8 cellular contexts compared by ENCODE assay signal in genomic region chr10:119478111-119479047, GRCh38.
DNase-seq lines count a peak whose midpoint lies in the region; ATAC-seq and TF ChIP-seq lines count a peak whose summit lies in the region.

No MANE protein-coding gene starts in this region.

- TF ChIP-seq CTCF in GM13977 (IDR thresholded peaks at IDR 0.05; ENCODE audit: extremely low read depth, insufficient read depth, missing control alignments) (no peak), endodermal cell (conservative IDR thresholded peaks at IDR 0.05) (no peak)

- H3K9me3 ChIP-seq in neuronal stem cell (replicated peaks in 1 of 2; ENCODE audit: control insufficient read depth in 2 of 2, insufficient read depth in 1 of 2, low read depth in 1 of 2, low read length in 2 of 2): no peaks in the 10 kb centered on the region
- no peaks in the 10 kb centered on the region for H3K9me3 ChIP-seq in endodermal cell (ENCODE audit: control insufficient read depth, low read length)

- no peak overlapping the region for H2BK15ac ChIP-seq in neuronal stem cell (ENCODE audit: low read length)

- H3K4me3 ChIP-seq in neuronal stem cell (ENCODE audit: low read length in 2 of 2) (no peak overlapping the region), endodermal cell (ENCODE audit: low read length) (no peak overlapping the region)

- no peak overlapping the region for H4K8ac ChIP-seq in neuronal stem cell (ENCODE audit: low read depth, low read length)

- H3K4me1 ChIP-seq in neuronal stem cell (ENCODE audit: control insufficient read depth in 2 of 2, insufficient read depth in 1 of 2, low read depth in 1 of 2, low read length in 2 of 2): peaks cover 4 to 18% of the 10 kb centered on the region in 2 donors
- no peaks in the 10 kb centered on the region for H3K4me1 ChIP-seq in endodermal cell (ENCODE audit: control insufficient read depth, insufficient read depth, low read length)

- in situ Hi-C loops in GM13977 (cut with MboI; ENCODE audit: low pct_unique_long_range_greater_than_20kb, low sequenced_read_pairs, unreplicated experiment): no loop called here

- H3K9ac ChIP-seq in neuronal stem cell (ENCODE audit: low read depth, low read length, poor library complexity): no peak overlapping the region
- H3K9ac ChIP-seq in endodermal cell (ENCODE audit: extremely low read depth, low read length, poor library complexity, severe bottlenecking): no peak overlapping the region

- no peaks in the 10 kb centered on the region for H3K79me1 ChIP-seq in neuronal stem cell (ENCODE audit: low read depth, low read length)

- no peak overlapping the region for H3K4me2 ChIP-seq in neuronal stem cell (ENCODE audit: insufficient read depth, low read length, poor library complexity, severe bottlenecking)

- no peak overlapping the region for H3K4me3 Mint-ChIP-seq in endodermal cell

- H3K36me3 Mint-ChIP-seq in endodermal cell (ENCODE audit: low read depth): no peaks in the 10 kb centered on the region

- H3K4ac ChIP-seq in neuronal stem cell (ENCODE audit: low read length): no peak overlapping the region

- no peak overlapping the region for H2AFZ ChIP-seq in neuronal stem cell (ENCODE audit: low read length)

- no peak overlapping the region for H3K14ac ChIP-seq in neuronal stem cell (ENCODE audit: low read length)

- H3K27ac Mint-ChIP-seq in endodermal cell: no peak overlapping the region

- H3K27ac ChIP-seq in neuronal stem cell (replicated peaks; ENCODE audit: low read length) (no peak overlapping the region), endodermal cell (ENCODE audit: low read depth, low read length) (no peak overlapping the region)

- WGBS in neuronal stem cell (ENCODE audit: extremely low coverage in 2 of 2, insufficient read length in 2 of 2, insufficient replicate concordance in 1 of 2), 2 donors: no CpG with 5 or more reads among the region's 8 CpGs
- WGBS in endodermal cell (ENCODE audit: insufficient coverage in 1 of 2, insufficient read length in 1 of 2), 2 experiments: 46 to 49% methylated on average over 5 to 8 of the region's 8 CpGs

- no peak overlapping the region for H2BK120ac ChIP-seq in neuronal stem cell (ENCODE audit: low read depth, low read length)

- peak; percentile 83 for ATAC-seq in GM21390 (IDR thresholded peaks at IDR 0.05; ENCODE audit: unreplicated experiment)
- peak; percentile 71 for ATAC-seq in HG03469 (IDR thresholded peaks at IDR 0.05; ENCODE audit: unreplicated experiment)

- peaks cover 10% of the 10 kb centered on the region for H3K4me1 Mint-ChIP-seq in endodermal cell

- H3K23ac ChIP-seq in neuronal stem cell (ENCODE audit: low read depth, low read length, poor library complexity): no peak overlapping the region

- H2BK5ac ChIP-seq in neuronal stem cell (ENCODE audit: low read length): no peak overlapping the region

- DNase-seq in GM13977 (ENCODE audit: low spot score) (peak; percentile 53), neuronal stem cell (ENCODE audit: low spot score) (no peak), DMS 273 treated with DMSO at 0.1 percent for 48 hours (lab: John Stamatoyannopoulos, UW) (no peak), endodermal cell (no peak)
- DNase-seq in central memory CD4-positive, alpha-beta T cell: peak; percentile 53
- no peak for DNase-seq in stimulated activated CD4-positive, alpha-beta T cell treated with anti-CD3 and anti-CD28 coated beads, Interleukin-4, amount 100 ng/mL, for 4 hours

- H2BK12ac ChIP-seq in neuronal stem cell (ENCODE audit: low read length): no peak overlapping the region

- H3K36me3 ChIP-seq in neuronal stem cell (replicated peaks in 1 of 2; ENCODE audit: control insufficient read depth in 2 of 2, insufficient read depth in 2 of 2, low read length in 2 of 2) (no peaks in the 10 kb centered on the region), endodermal cell (ENCODE audit: control insufficient read depth, insufficient read depth, low read length) (no peaks in the 10 kb centered on the region)

- no peak overlapping the region for H4K91ac ChIP-seq in neuronal stem cell (ENCODE audit: low read depth, low read length, poor library complexity)

- H3K27me3 ChIP-seq in neuronal stem cell (ENCODE audit: control insufficient read depth in 3 of 3, insufficient read depth in 3 of 3, low read depth in 1 of 3, low read length in 3 of 3): peaks cover 0 to 41% (median 0%) of the 10 kb centered on the region in 3 experiments
- H3K27me3 ChIP-seq in endodermal cell (ENCODE audit: control insufficient read depth, insufficient read depth, low read length, poor library complexity, severe bottlenecking): peaks cover 90% of the 10 kb centered on the region

- no peak overlapping the region for H3K18ac ChIP-seq in neuronal stem cell (ENCODE audit: low read length)

- no peak overlapping the region for H2AK5ac ChIP-seq in neuronal stem cell (ENCODE audit: low read depth, low read length)

- peaks cover 6% of the 10 kb centered on the region for H3K9me3 Mint-ChIP-seq in endodermal cell

- H3K27me3 Mint-ChIP-seq in endodermal cell (ENCODE audit: insufficient read depth): peaks cover 97% of the 10 kb centered on the region

Comparison
In these comparisons a context has a peak if more than half of its experiments do, and no peak if none do; other contexts are left out.
1. DNase-seq: peak in GM13977 (single experiment) and central memory CD4-positive, alpha-beta T cell (single experiment); none in neuronal stem cell (single experiment), DMS 273 treated with DMSO at 0.1 percent for 48 hours (single experiment), endodermal cell (single experiment) and stimulated activated CD4-positive, alpha-beta T cell treated with anti-CD3 and anti-CD28 coated beads, Interleukin-4, amount 100 ng/mL, for 4 hours (0 of 2).